In the genomic region with DNA sequence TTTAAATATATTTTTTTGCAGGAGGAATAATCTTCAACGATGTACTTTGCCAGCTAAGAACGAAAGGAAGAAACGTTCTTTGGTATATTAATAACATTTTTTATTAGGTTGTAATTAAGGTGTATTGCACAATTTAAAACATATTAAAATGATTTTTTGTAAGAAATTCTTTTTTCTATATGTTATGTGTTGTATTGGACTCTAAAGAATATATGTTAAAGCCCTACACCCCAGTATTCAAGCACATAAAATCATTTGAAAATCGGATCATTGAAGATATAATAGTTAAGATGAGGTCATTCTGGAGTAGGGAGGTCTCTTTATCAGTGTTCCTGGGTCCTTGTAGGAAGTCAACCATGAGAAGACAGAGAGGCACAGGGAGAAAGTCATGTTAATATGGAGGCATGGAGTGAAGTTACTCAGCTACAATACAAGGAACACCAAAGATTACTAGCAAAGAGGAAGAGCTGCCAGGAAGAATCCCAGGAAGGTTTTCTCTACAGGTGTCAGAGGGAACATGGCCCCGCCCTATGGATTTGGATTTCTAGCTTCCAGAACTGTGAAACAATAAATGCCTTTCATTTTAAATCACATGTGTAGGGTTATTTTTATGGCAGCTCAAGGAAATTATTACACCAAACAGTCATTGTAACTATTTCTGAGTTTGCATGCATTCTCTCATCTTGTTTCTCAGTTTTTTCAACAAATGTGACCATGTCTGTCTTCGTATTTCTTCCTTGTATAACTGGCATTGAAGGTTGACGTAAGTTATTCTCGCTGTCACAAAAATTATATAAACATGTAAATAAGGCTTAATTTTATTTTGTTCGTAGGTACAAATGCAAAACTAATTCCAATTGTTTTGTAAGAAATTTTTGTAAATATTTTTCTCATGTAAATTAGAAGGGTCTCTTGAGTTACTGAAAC, we compare ENCODE assay signal across 19 cellular contexts.
A peak's percentile ranks its signal among the peaks of the same experiment; 100 is the strongest.
DNase-seq lines count a peak whose midpoint lies in the region; FAIRE-seq and TF ChIP-seq lines count a peak whose summit lies in the region.
"Had no signal": no experiment of that assay in that cellular context is flagged by ENCODE, and none has a peak within 500 bp of the region (broad histone marks: within the 10 kb centered on the region; RNA-seq: fewer than 3 reads in every experiment).

No MANE protein-coding gene starts in this region.

- no peak overlapping the region for H4K5ac ChIP-seq in H1 (ENCODE audit: insufficient read length, low read depth, low read length)

- CTCF ChIA-PET in H1 (lab: Charles Lee; ENCODE audit: partially characterized antibody): interaction anchor here (1.0 to 8.8 kb wide), 5 partner anchors 12 to 294 kb away, joined by 3 to 91 read pairs (median 8); no protein-coding TSS in a partner anchor

- H3K18ac ChIP-seq in H1 (ENCODE audit: extremely low read depth, low read length): no peak overlapping the region

- H3K4me2 ChIP-seq in MM.1S (ENCODE audit: low read depth, low read length): peak overlapping the region; percentile 81
- H3K4me2 ChIP-seq in H1 (ENCODE audit: insufficient read depth in 1 of 2, low read depth in 2 of 2, low read length in 2 of 2): peak overlapping the region; percentile 51 to 65; a peak in 2 of 4 replicates

- no peak for TF ChIP-seq EP300 in H1 (IDR thresholded peaks at IDR 0.05; ENCODE audit: borderline replicate concordance in 1 of 2, low read depth in 2 of 2, low read length in 2 of 2)

- no peaks in the 10 kb centered on the region for H3K9me2 ChIP-seq in MM.1S (replicated peaks; ENCODE audit: insufficient read depth, low read length)

- H2AK5ac ChIP-seq in H1 (ENCODE audit: low read depth, low read length): no peak overlapping the region

- H4K20me1 ChIP-seq in MM.1S (ENCODE audit: insufficient read depth, low read length) (no peaks in the 10 kb centered on the region), H1 (replicated peaks in 1 of 2; ENCODE audit: control insufficient read depth in 1 of 2, insufficient read depth in 2 of 2, low read length in 2 of 2) (peaks cover 0 to 2% of the 10 kb centered on the region in 2 experiments)

- H3K23me2 ChIP-seq in H1 (ENCODE audit: low read depth, low read length): no peaks in the 10 kb centered on the region

- no peak overlapping the region for H2BK120ac ChIP-seq in H1 (replicated peaks; ENCODE audit: low read depth, low read length)

- H3K79me1 ChIP-seq in H1 (ENCODE audit: low read depth, low read length): no peaks in the 10 kb centered on the region

- H3K23ac ChIP-seq in H1 (ENCODE audit: insufficient read length): no peak overlapping the region

- H3K79me2 ChIP-seq in MM.1S (ENCODE audit: low read length) (no peaks in the 10 kb centered on the region), H1 (ENCODE audit: control insufficient read depth in 1 of 2, insufficient read depth in 2 of 2, low read length in 2 of 2) (no peaks in the 10 kb centered on the region)

- peaks cover 43% of the 10 kb centered on the region for H3K4me1 ChIP-seq in MM.1S (ENCODE audit: low read length)
- H3K4me1 ChIP-seq in H1 (replicated peaks in 1 of 4; ENCODE audit: control insufficient read depth in 3 of 4, insufficient read depth in 4 of 4, low read length in 3 of 4): no peaks in the 10 kb centered on the region
- H3K4me1 ChIP-seq in spleen: peaks cover 3 to 75% (median 46%) of the 10 kb centered on the region in 6 donors
- H3K4me1 ChIP-seq: breast epithelium had no signal

- FAIRE-seq in H1 (lab: Jason Lieb, UNC): no peak
- FAIRE-seq: colon, TTC549 had no signal

- WGBS in H1 (ENCODE audit: extremely low coverage in 1 of 2, insufficient coverage in 1 of 2, insufficient read length in 1 of 2, insufficient replicate concordance in 2 of 2, low coverage in 1 of 2, low lambda C conversion rate in 2 of 2, missing lambda C conversion rate in 1 of 2), 2 experiments: 67% methylated on average over 9 of the region's 9 CpGs; no CpG with 5 or more reads in 1 of the 2 experiments
- 72 to 78% (median 74%) methylated on average over 9 of the region's 9 CpGs for WGBS in spleen, 5 donors

- DNase-seq in NCI-H1105 treated with DMSO at 0.1 percent for 48 hours (lab: John Stamatoyannopoulos, UW) (peak; percentile 1), NCI-H1105 (lab: John Stamatoyannopoulos, UW) (no peak), MM.1S (no peak), H1 (ENCODE audit: low read depth in 1 of 2, low spot score in 2 of 2) (no peak), spleen (no peak), HK-2 (ENCODE audit: unreplicated experiment) (no peak), mesenteric fat pad (ENCODE audit: low spot score) (no peak), KG1 (lab: John Stamatoyannopoulos, UW) (no peak)
- DNase-seq: 8988T; activated naive CD4-positive, alpha-beta T cell treated with Interleukin-2 at 50 U/mL for 16 hours; activated T-cell treated with anti-CD3 and anti-CD28 coated beads, Interleukin-2, amount 50 U/mL, for 4 hours; effector memory CD4-positive, alpha-beta T cell; occipital lobe; stimulated activated CD4-positive, alpha-beta T cell treated with anti-CD3 and anti-CD28 coated beads, Interleukin-12 subunit alpha, Interleukin-12 subunit beta, amount 100 ng/mL, for 4 hours had no signal

- POLR2A ChIA-PET in H1 (lab: Charles Lee; ENCODE audit: partially characterized antibody): interaction anchor here (1.3 kb wide), 1 partner anchor 13 kb away, joined by 4 read pairs; no protein-coding TSS in a partner anchor

- peaks cover 24% of the 10 kb centered on the region for H3F3A ChIP-seq in MM.1S (ENCODE audit: insufficient read depth, low read length)

- H3K14ac ChIP-seq in H1 (ENCODE audit: insufficient read length): no peak overlapping the region

- no peak overlapping the region for H2BK5ac ChIP-seq in H1 (ENCODE audit: low read depth, low read length)

- H4K91ac ChIP-seq in H1 (replicated peaks; ENCODE audit: insufficient read length, low read length): no peak overlapping the region

- H3K9me3 ChIP-seq in MM.1S (replicated peaks; ENCODE audit: insufficient read depth, low read length): no peaks in the 10 kb centered on the region
- no peaks in the 10 kb centered on the region for H3K9me3 ChIP-seq in H1 (ENCODE audit: insufficient read depth in 2 of 2, low read depth in 1 of 2, low read length in 1 of 2)
- no peaks in the 10 kb centered on the region for H3K9me3 ChIP-seq in spleen
- H3K9me3 ChIP-seq: breast epithelium had no signal

- H3K27me3 ChIP-seq in MM.1S (replicated peaks; ENCODE audit: insufficient read depth, low read length) (no peaks in the 10 kb centered on the region), H1 (replicated peaks in 1 of 4; ENCODE audit: control insufficient read depth in 3 of 4, extremely low read depth in 1 of 4, insufficient read depth in 3 of 4, low read length in 3 of 4) (peaks cover 62 to 88% (median 83%) of the 10 kb centered on the region in 4 experiments), spleen (replicated peaks in 1 of 7) (no peaks in the 10 kb centered on the region)

- intact Hi-C loops in spleen (cut with DNase I; ENCODE audit: low total_unique reads): no loop called here

- H2AFZ ChIP-seq in MM.1S (ENCODE audit: low read length) (peak overlapping the region; percentile 79), H1 (ENCODE audit: low read length) (0 out of 2 replicates have a peak overlapping the region, but pooled peaks have one; percentile 94)

- H2BK20ac ChIP-seq in H1 (ENCODE audit: low read length): no peak overlapping the region

- H3K56ac ChIP-seq in H1 (replicated peaks; ENCODE audit: insufficient read length, low read depth, low read length): no peak overlapping the region

- TF ChIP-seq POLR2A in H1 (IDR thresholded peaks at IDR 0.05; ENCODE audit: control extremely low read depth in 1 of 2, low read depth in 2 of 2, low read length in 2 of 2) (no peak), spleen (IDR thresholded peaks at IDR 0.05) (no peak)

- H2BK12ac ChIP-seq in H1 (ENCODE audit: low read depth, low read length): no peak overlapping the region

- TF ChIP-seq CTCF in MM.1S (IDR thresholded peaks at IDR 0.05; ENCODE audit: low read length) (no peak), H1 (IDR thresholded peaks at IDR 0.05; ENCODE audit: control extremely low read depth in 1 of 3, insufficient read depth in 1 of 3, low read depth in 1 of 3, low read length in 3 of 3) (no peak), spleen (IDR thresholded peaks at IDR 0.05 in 8 of 11, conservative IDR thresholded peaks at IDR 0.05 in 3 of 11) (no peak)

- peak overlapping the region; percentile 96 for H3K27ac ChIP-seq in MM.1S (ENCODE audit: low read length)
- H3K27ac ChIP-seq in H1 (ENCODE audit: low read depth, low read length): no peak overlapping the region
- peak overlapping the region in 7 of 8 donors; percentile 59 to 94 (median 82) for H3K27ac ChIP-seq in spleen
- H3K27ac ChIP-seq: breast epithelium, HL-60 had no signal

- H3K4ac ChIP-seq in H1 (replicated peaks; ENCODE audit: insufficient read length, low read depth, low read length): no peak overlapping the region

- H4K8ac ChIP-seq in H1 (ENCODE audit: extremely low read depth, insufficient read depth, low read length): no peak overlapping the region

- TF ChIP-seq RAD21 in H1 (IDR thresholded peaks at IDR 0.05 in 1 of 2, conservative IDR thresholded peaks at IDR 0.05 in 1 of 2; ENCODE audit: low read depth in 2 of 2, low read length in 2 of 2): no peak

- no peaks in the 10 kb centered on the region for H3K36me3 ChIP-seq in MM.1S (replicated peaks; ENCODE audit: insufficient read depth, low read length)
- no peaks in the 10 kb centered on the region for H3K36me3 ChIP-seq in H1 (ENCODE audit: control insufficient read depth in 2 of 4, insufficient read depth in 4 of 4, low read length in 3 of 4)
- no peaks in the 10 kb centered on the region for H3K36me3 ChIP-seq in spleen
- H3K36me3 ChIP-seq: breast epithelium had no signal

- peak overlapping the region; percentile 73; the same call in 1 of the 2 replicates for H3K9ac ChIP-seq in MM.1S (ENCODE audit: low read length)
- no peak overlapping the region for H3K9ac ChIP-seq in H1 (replicated peaks in 1 of 4; ENCODE audit: extremely low read depth in 1 of 4, low read depth in 3 of 4, low read length in 3 of 4)

- H3K4me3 ChIP-seq in MM.1S (ENCODE audit: low read length): peak overlapping the region; percentile 58
- peak overlapping the region in 1 of 4 experiments; percentile 39; a peak in 2 of 8 replicates for H3K4me3 ChIP-seq in H1 (ENCODE audit: extremely low read depth in 1 of 4, insufficient read depth in 2 of 4, low read depth in 3 of 4, low read length in 4 of 4)
- peak overlapping the region in 1 of 8 donors; percentile 61 for H3K4me3 ChIP-seq in spleen
- H3K4me3 ChIP-seq: lung had no signal

- no peak overlapping the region for H2BK15ac ChIP-seq in H1 (ENCODE audit: low read length)

TF ChIP-seq in H1, 55 proteins besides CTCF, POLR2A, EP300 and RAD21 (continues in another document):
- TF ChIP-seq CBX8 (IDR thresholded peaks at IDR 0.05; ENCODE audit: borderline replicate concordance, low read depth, low read length): no peak
- no peak for TF ChIP-seq NANOG (IDR thresholded peaks at IDR 0.05; ENCODE audit: insufficient read depth, low read depth, low read length, poor library complexity, severe bottlenecking)
- TF ChIP-seq SIRT6 (IDR thresholded peaks at IDR 0.05; ENCODE audit: low read length): no peak
- TF ChIP-seq YY1 (IDR thresholded peaks at IDR 0.05; ENCODE audit: low read depth, low read length): no peak
- no peak for TF ChIP-seq RFX5 (IDR thresholded peaks at IDR 0.05; ENCODE audit: borderline replicate concordance, low read depth, low read length)
